ENCODE assay signal across 8 cellular contexts in the genomic region with DNA sequence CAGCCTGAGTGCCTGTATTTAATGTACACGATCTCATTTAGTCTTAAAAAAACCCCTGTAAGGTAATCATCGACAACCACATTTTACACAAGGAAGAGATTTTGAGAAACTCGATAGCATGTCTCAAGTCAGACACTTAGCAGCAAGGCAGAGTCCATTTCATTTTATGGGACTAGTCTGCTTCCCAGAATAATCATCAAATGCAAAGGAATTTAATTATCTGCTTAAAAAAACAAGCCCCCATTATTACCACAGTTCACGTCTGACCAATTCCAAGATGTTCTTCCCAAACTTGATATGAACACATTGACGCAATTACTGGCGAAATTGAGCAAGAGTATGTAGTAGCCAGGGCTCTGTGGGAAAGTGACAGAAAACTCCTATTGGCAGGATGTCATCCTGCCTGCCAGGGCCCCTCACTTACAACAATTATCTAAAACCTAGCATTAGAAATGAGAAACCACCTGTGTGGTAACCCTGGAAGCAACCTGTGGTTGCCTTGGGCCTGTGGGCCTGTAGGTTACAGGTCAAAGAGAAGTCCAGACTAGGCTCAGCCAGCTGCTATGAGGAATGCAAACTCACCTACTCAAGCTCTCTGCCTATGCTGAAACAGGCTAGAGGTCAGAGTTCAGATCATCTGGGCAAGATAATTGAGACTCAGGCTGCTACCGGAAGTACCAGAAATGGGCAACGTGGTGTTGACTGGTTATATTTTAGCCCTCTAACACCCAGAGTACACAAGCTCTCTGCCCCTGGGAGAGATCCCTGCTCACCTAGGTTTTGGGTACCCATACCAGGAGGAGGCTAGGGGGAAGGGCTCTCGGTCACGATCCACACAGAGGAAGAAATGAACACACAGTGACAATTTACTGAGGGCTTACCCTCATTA.
DNase-seq lines count a peak whose midpoint lies in the region; ATAC-seq and TF ChIP-seq lines count a peak whose summit lies in the region.

No MANE protein-coding gene starts in this region.

- TF ChIP-seq CTCF in C4-2B (conservative IDR thresholded peaks at IDR 0.05) = no peak
- no peak for TF ChIP-seq CTCF in WI38 (IDR thresholded peaks at IDR 0.05; ENCODE audit: low read depth, low read length)
- no peak for TF ChIP-seq CTCF in neutrophil (IDR thresholded peaks at IDR 0.05)

- peak; percentile 82 for DNase-seq in HuH-7 (ENCODE audit: low spot score)
- DNase-seq in fibroblast of gingiva (ENCODE audit: low read depth) = peak; percentile 96
- DNase-seq in NCI-H1930 (lab: John Stamatoyannopoulos, UW) = no peak
- no peak for DNase-seq in cerebellar cortex (ENCODE audit: low spot score)

- peak overlapping the region; percentile 80 for H3K4me3 ChIP-seq in WI38 (ENCODE audit: low read depth, low read length)
- peak overlapping the region; percentile 95 to 97 for H3K4me3 ChIP-seq in neutrophil (ENCODE audit: low read depth in 1 of 2, low read length in 1 of 2)

- no peaks in the 10 kb centered on the region for H3K9me3 ChIP-seq in neutrophil

- H3K27ac ChIP-seq in C4-2B (peak overlapping the region; percentile 92), neutrophil (peak overlapping the region; percentile 99)

- H3K4me1 ChIP-seq in neutrophil (ENCODE audit: control insufficient read depth in 1 of 2, insufficient read depth in 1 of 2, low read depth in 1 of 2, low read length in 1 of 2) = peaks cover 71% of the 10 kb centered on the region in 2 experiments

- peak; percentile 24 for ATAC-seq in GM18867 (IDR thresholded peaks at IDR 0.05; ENCODE audit: unreplicated experiment)

- H3K36me3 ChIP-seq in neutrophil = no peaks in the 10 kb centered on the region

- no peaks in the 10 kb centered on the region for H3K27me3 ChIP-seq in neutrophil

Comparison
In these comparisons a context has a peak if more than half of its experiments do, and no peak if none do; other contexts are left out.
1. DNase-seq: peak in HuH-7 (single experiment) and fibroblast of gingiva (single experiment); none in NCI-H1930 (0 of 2) and cerebellar cortex (single experiment).